In genomic region chr4:74159397-74159709, GRCh38 we compare ENCODE assay signal across 10 cellular contexts. TPM values are rescaled to one million over a fixed set of nuclear protein-coding genes. Genes with fewer than 3 reads are reported as not detected.
DNase-seq lines count a peak whose midpoint lies in the region; ATAC-seq and TF ChIP-seq lines count a peak whose summit lies in the region.
"Had no signal": no experiment of that assay in that cellular context is flagged by ENCODE, and none has a peak within 500 bp of the region (broad histone marks: within the 10 kb centered on the region; RNA-seq: fewer than 3 reads in every experiment).

No MANE protein-coding gene starts in this region.

- peak overlapping the region; percentile 44 for H3K27ac Mint-ChIP-seq in activated CD4-positive, alpha-beta T cell treated with anti-CD3 and anti-CD28 coated beads, Interleukin-2, amount 10 ng/mL, durations not matched to agents 24 days and 14 days
- H3K27ac Mint-ChIP-seq in T-helper 17 cell = no peak overlapping the region
- H3K27ac Mint-ChIP-seq in stimulated activated naive B cell treated with anti-CD40 and anti-IgM and Interleukin-4, amounts not matched to agents 10 μg/mL and 1 μg/mL and 100 μg/mL, for 72 hours = no peak overlapping the region

- DNase-seq in activated CD4-positive, alpha-beta T cell treated with anti-CD3 and anti-CD28 coated beads, Interleukin-2, amount 10 ng/mL, durations not matched to agents 24 days and 14 days = no peak
- no peak for DNase-seq in activated CD4-positive, alpha-beta T cell treated with anti-CD3 and anti-CD28 coated beads for 1 hour
- DNase-seq in T-helper 17 cell (no peak), fibroblast of the aortic adventitia (ENCODE audit: low read depth) (no peak), cerebellar nuclear complex (lab: John Stamatoyannopoulos, UW) (no peak), iPS-NIHi7 (ENCODE audit: extremely low spot score) (no peak), NCI-H345 (lab: John Stamatoyannopoulos, UW) (no peak)
- DNase-seq in stimulated activated naive B cell treated with anti-CD40 and anti-IgM and Interleukin-4, amounts not matched to agents 10 μg/mL and 1 μg/mL and 100 μg/mL, for 72 hours = no peak
- DNase-seq: activated CD4-positive, alpha-beta T cell treated with anti-CD3 and anti-CD28 coated beads, Interleukin-2, amount 50 U/mL, for 1 hour; NCI-H2171 had no signal

- H3K27me3 Mint-ChIP-seq in activated CD4-positive, alpha-beta T cell treated with anti-CD3 and anti-CD28 coated beads, Interleukin-2, amount 10 ng/mL, durations not matched to agents 24 days and 14 days = peaks cover 18% of the 10 kb centered on the region
- H3K27me3 Mint-ChIP-seq in T-helper 17 cell = peaks cover 5% of the 10 kb centered on the region
- peaks cover 0 to 5% of the 10 kb centered on the region in 2 donors for H3K27me3 Mint-ChIP-seq in stimulated activated naive B cell treated with anti-CD40 and anti-IgM and Interleukin-4, amounts not matched to agents 10 μg/mL and 1 μg/mL and 100 μg/mL, for 72 hours

- H3K4me3 Mint-ChIP-seq in activated CD4-positive, alpha-beta T cell treated with anti-CD3 and anti-CD28 coated beads, Interleukin-2, amount 10 ng/mL, durations not matched to agents 24 days and 14 days = peak overlapping the region; percentile 85
- H3K4me3 Mint-ChIP-seq in T-helper 17 cell = peak overlapping the region; percentile 89
- peak overlapping the region; percentile 94 to 97 for H3K4me3 Mint-ChIP-seq in stimulated activated naive B cell treated with anti-CD40 and anti-IgM and Interleukin-4, amounts not matched to agents 10 μg/mL and 1 μg/mL and 100 μg/mL, for 72 hours

- intact Hi-C loops in activated CD4-positive, alpha-beta T cell treated with anti-CD3 and anti-CD28 coated beads, Interleukin-2, amount 10 ng/mL, durations not matched to agents 24 days and 14 days (cut with micrococcal nuclease) = loop anchor here (10.0 kb wide), 2 partner anchors 1095 to 1355 kb away; partner anchors contain the start of genes COX18, RCHY1 and THAP6

- no peaks in the 10 kb centered on the region for H3K9me3 Mint-ChIP-seq in activated CD4-positive, alpha-beta T cell treated with anti-CD3 and anti-CD28 coated beads, Interleukin-2, amount 10 ng/mL, durations not matched to agents 24 days and 14 days
- no peaks in the 10 kb centered on the region for H3K9me3 Mint-ChIP-seq in stimulated activated naive B cell treated with anti-CD40 and anti-IgM and Interleukin-4, amounts not matched to agents 10 μg/mL and 1 μg/mL and 100 μg/mL, for 72 hours

- TF ChIP-seq CTCF in fibroblast of the aortic adventitia (IDR thresholded peaks at IDR 0.05; ENCODE audit: insufficient read depth, low read length) = no peak

- no peak for ATAC-seq in T-helper 17 cell
- ATAC-seq in stimulated activated naive B cell treated with anti-CD40 and anti-IgM and Interleukin-4, amounts not matched to agents 10 μg/mL and 1 μg/mL and 100 μg/mL, for 72 hours (replicated peaks) = no peak

- H3K4me3 ChIP-seq in fibroblast of the aortic adventitia (ENCODE audit: low read depth, low read length) = peak overlapping the region; percentile 81

- H3K4me1 Mint-ChIP-seq in activated CD4-positive, alpha-beta T cell treated with anti-CD3 and anti-CD28 coated beads, Interleukin-2, amount 10 ng/mL, durations not matched to agents 24 days and 14 days = peaks cover 16% of the 10 kb centered on the region
- H3K4me1 Mint-ChIP-seq in T-helper 17 cell = peaks cover 12% of the 10 kb centered on the region
- H3K4me1 Mint-ChIP-seq in stimulated activated naive B cell treated with anti-CD40 and anti-IgM and Interleukin-4, amounts not matched to agents 10 μg/mL and 1 μg/mL and 100 μg/mL, for 72 hours = peaks cover 3 to 24% of the 10 kb centered on the region in 2 donors

- H3K36me3 Mint-ChIP-seq in activated CD4-positive, alpha-beta T cell treated with anti-CD3 and anti-CD28 coated beads, Interleukin-2, amount 10 ng/mL, durations not matched to agents 24 days and 14 days (ENCODE audit: low read depth) = peaks cover 30% of the 10 kb centered on the region
- H3K36me3 Mint-ChIP-seq in T-helper 17 cell (ENCODE audit: low read depth) = peaks cover 3% of the 10 kb centered on the region
- H3K36me3 Mint-ChIP-seq in stimulated activated naive B cell treated with anti-CD40 and anti-IgM and Interleukin-4, amounts not matched to agents 10 μg/mL and 1 μg/mL and 100 μg/mL, for 72 hours = peaks cover 7 to 13% of the 10 kb centered on the region in 2 donors

- no peaks in the 10 kb centered on the region for H3K9me3 ChIP-seq in T-helper 17 cell (ENCODE audit: control insufficient read depth, low read length, poor library complexity, severe bottlenecking)

RNA-seq across cellular contexts. Expression of gene MTHFD2L, which starts 1.4 kb away (rescaled TPM):
- 9.4 and 10.0 TPM in 2 replicates for total RNA-seq in activated CD4-positive, alpha-beta T cell treated with anti-CD3 and anti-CD28 coated beads, Interleukin-2, amount 10 ng/mL, durations not matched to agents 24 days and 14 days
- total RNA-seq in T-helper 17 cell = 10 to 100 TPM in 1 of 2 donors, 1 to 10 TPM in 1; 6.2 to 14.5 TPM
- total RNA-seq in fibroblast of the aortic adventitia (ENCODE audit: low replicate concordance) = 8.2 and 15.0 TPM in 2 replicates
